Comparison of ENCODE assay signal across 32 cellular contexts in the genomic region with DNA sequence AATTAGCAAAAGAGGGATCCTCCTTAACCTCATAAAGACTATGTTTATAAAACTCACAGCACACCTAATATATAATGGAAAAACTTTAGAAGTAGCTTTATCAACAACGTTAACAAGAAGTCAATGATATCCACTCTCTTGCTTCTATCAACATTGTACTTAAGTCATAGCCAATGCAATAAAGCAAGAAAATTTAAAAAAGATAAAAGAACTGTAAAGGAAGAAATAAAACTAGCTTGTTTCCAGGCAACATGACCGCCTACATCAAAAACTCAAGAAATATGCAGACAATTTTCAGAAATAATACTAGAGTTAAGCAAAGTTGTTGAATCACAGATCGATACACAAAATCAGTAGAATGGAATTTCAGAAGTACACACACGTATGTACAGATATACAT.
"Had no signal": no experiment of that assay in that cellular context is flagged by ENCODE, and none has a peak within 500 bp of the region (broad histone marks: within the 10 kb centered on the region; RNA-seq: fewer than 3 reads in every experiment).

No MANE protein-coding gene starts in this region.

- DNase-seq: activated effector memory CD4-positive, alpha-beta T cell treated with anti-CD3 and anti-CD28 coated beads, Interleukin-2, amount 50 U/mL, for 16 hours; activated effector memory CD4-positive, alpha-beta T cell treated with Interleukin-2 at 50 U/mL for 16 hours; activated gamma-delta T cell; activated gamma-delta T cell treated with Interleukin-2 at 50 U/mL for 16 hours; activated naive CD4-positive, alpha-beta T cell; activated naive CD4-positive, alpha-beta T cell treated with anti-CD3 and anti-CD28 coated beads for 36 hours; activated naive CD4-positive, alpha-beta T cell treated with anti-CD3 and anti-CD28 coated beads, Interleukin-2, amount 10 ng/mL, durations not matched to agents 7 days and 5 days; activated naive CD4-positive, alpha-beta T cell treated with anti-CD3 and anti-CD28 coated beads, Interleukin-2, amount 50 U/mL, for 16 hours; activated naive CD4-positive, alpha-beta T cell treated with Interleukin-2 at 50 U/mL for 16 hours; activated naive CD8-positive, alpha-beta T cell treated with anti-CD3 and anti-CD28 coated beads for 36 hours; activated naive CD8-positive, alpha-beta T cell treated with anti-CD3 and anti-CD28 coated beads, Interleukin-2, amount 10 ng/mL, durations not matched to agents 7 days and 5 days; activated naive CD8-positive, alpha-beta T cell treated with anti-CD3 and anti-CD28 coated beads, Interleukin-2, amount 50 U/mL, for 24 hours; activated T-cell treated with anti-CD3 and anti-CD28 coated beads, Interleukin-2, amount 50 U/mL, for 4 hours; activated T-cell treated with anti-CD3 and anti-CD28 coated beads, Interleukin-2, amount 50 U/mL, for 48 hours; activated T-cell treated with anti-CD3 and anti-CD28 coated beads, Interleukin-2, amount 50 U/mL, for 72 hours; adrenal gland; amniotic stem cell; amygdala; anterior cingulate cortex; aorta; body of pancreas; brain microvascular endothelial cell; caudate nucleus; central memory CD4-positive, alpha-beta T cell; cerebellar nuclear complex had no signal

- H3K9me3 ChIP-seq: body of pancreas had no signal

- H3K27ac ChIP-seq: adrenal gland, ascending aorta, body of pancreas, brain microvascular endothelial cell, breast epithelium, cardiac muscle cell had no signal

- H3K4me1 ChIP-seq: adrenal gland, ascending aorta, body of pancreas, breast epithelium had no signal

- H3K36me3 ChIP-seq: adrenal gland, ascending aorta, brain microvascular endothelial cell, breast epithelium, cardiac muscle cell had no signal

- ATAC-seq: activated naive CD4-positive, alpha-beta T cell treated with anti-CD3 and anti-CD28 coated beads, Interleukin-2, amount 50 U/mL, for 72 hours; activated naive CD8-positive, alpha-beta T cell treated with anti-CD3 and anti-CD28 coated beads, Interleukin-2, amount 50 U/mL, for 24 hours; activated T-cell treated with anti-CD3 and anti-CD28 coated beads, Interleukin-2, amount 50 U/mL, for 4 hours; activated T-cell treated with anti-CD3 and anti-CD28 coated beads, Interleukin-2, amount 50 U/mL, for 72 hours; activated T-helper 17 cell treated with anti-CD3 and anti-CD28 coated beads, Interleukin-2, amount 50 U/mL, for 72 hours; body of pancreas had no signal

- H3K4me3 ChIP-seq: adrenal gland, ascending aorta, body of pancreas, breast epithelium, cardiac muscle cell had no signal

- H3K27me3 ChIP-seq: adrenal gland, ascending aorta, body of pancreas, brain microvascular endothelial cell, breast epithelium, cardiac muscle cell had no signal

- FAIRE-seq: astrocyte, bronchial epithelial cell had no signal
